In the genomic region with DNA sequence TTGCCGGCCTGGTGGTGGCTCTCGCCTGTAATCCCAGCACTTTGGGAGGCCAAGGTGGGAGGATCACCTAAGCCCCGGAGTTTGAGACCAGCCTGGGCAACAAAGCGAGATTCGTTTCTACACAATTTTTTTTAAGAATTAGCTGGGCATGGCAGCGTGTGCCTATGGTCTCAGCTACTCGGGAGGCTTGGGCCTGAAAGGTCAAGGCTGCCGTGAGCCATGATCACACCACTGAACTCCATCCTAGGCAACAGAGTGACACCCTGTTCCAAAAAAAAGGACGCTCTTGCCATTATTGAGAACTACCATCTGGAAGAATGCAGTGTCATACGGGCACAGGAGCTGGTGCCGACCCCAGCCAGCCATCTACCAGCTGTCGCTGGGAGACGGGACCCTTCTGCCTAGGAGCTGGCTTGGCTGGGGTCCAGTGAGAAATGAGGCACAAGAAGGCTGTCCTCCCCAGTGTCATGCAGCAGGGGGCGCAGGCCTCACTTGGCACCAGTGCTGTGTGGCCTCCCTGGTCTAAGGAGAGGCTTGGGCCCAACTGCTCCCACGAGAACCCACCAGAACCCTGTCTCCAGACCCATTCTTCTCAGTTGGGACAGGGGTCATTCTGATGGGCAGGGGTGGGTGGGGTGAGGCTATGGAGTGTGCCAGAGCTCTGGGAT, we compare ENCODE assay signal across 9 cellular contexts. TPM values are rescaled to one million over a fixed set of nuclear protein-coding genes. Genes with fewer than 3 reads are reported as not detected.
DNase-seq lines count a peak whose midpoint lies in the region; ATAC-seq and TF ChIP-seq lines count a peak whose summit lies in the region.
"Had no signal": no experiment of that assay in that cellular context is flagged by ENCODE, and none has a peak within 500 bp of the region (broad histone marks: within the 10 kb centered on the region; RNA-seq: fewer than 3 reads in every experiment).

No MANE protein-coding gene starts in this region.

- no peaks in the 10 kb centered on the region for H3F3A ChIP-seq in smooth muscle cell (ENCODE audit: low read depth)

- H3K27me3 Mint-ChIP-seq in CD8-positive, alpha-beta T cell (ENCODE audit: low read depth), result no peaks in the 10 kb centered on the region
- peaks cover 2% of the 10 kb centered on the region for H3K27me3 Mint-ChIP-seq in HFFc6 (ENCODE audit: insufficient read depth)
- no peaks in the 10 kb centered on the region for H3K27me3 Mint-ChIP-seq in activated naive CD8-positive, alpha-beta T cell treated with anti-CD3 and anti-CD28 coated beads, Interleukin-2, amount 10 ng/mL, durations not matched to agents 7 days and 5 days

- H3K4me3 ChIP-seq in CD8-positive, alpha-beta T cell (ENCODE audit: low read depth, low read length), result no peak overlapping the region
- H3K4me3 ChIP-seq in left ventricle myocardium inferior, result no peak overlapping the region
- H3K4me3 ChIP-seq in smooth muscle cell, result no peak overlapping the region

- H3K4me1 ChIP-seq in CD8-positive, alpha-beta T cell (ENCODE audit: insufficient read depth, low read length), result no peaks in the 10 kb centered on the region
- H3K4me1 ChIP-seq in left ventricle myocardium inferior (no peaks in the 10 kb centered on the region), smooth muscle cell (ENCODE audit: low read depth) (no peaks in the 10 kb centered on the region)

- CTCF ChIA-PET in CD8-positive, alpha-beta T cell (lab: Charles Lee), result interaction anchor here (0.6 to 2.7 kb wide), 10 partner anchors 9 to 71 kb away, joined by 3 to 23 read pairs (median 3); no protein-coding TSS in a partner anchor

- no peaks in the 10 kb centered on the region for H3K4me1 Mint-ChIP-seq in CD8-positive, alpha-beta T cell (ENCODE audit: low read depth)
- H3K4me1 Mint-ChIP-seq in HFFc6 (ENCODE audit: low read depth), result no peaks in the 10 kb centered on the region
- H3K4me1 Mint-ChIP-seq in activated naive CD8-positive, alpha-beta T cell treated with anti-CD3 and anti-CD28 coated beads, Interleukin-2, amount 10 ng/mL, durations not matched to agents 7 days and 5 days, result peaks cover 9% of the 10 kb centered on the region

- no peak overlapping the region for H3K4me3 Mint-ChIP-seq in CD8-positive, alpha-beta T cell
- H3K4me3 Mint-ChIP-seq in HFFc6, result no peak overlapping the region
- H3K4me3 Mint-ChIP-seq in activated naive CD8-positive, alpha-beta T cell treated with anti-CD3 and anti-CD28 coated beads, Interleukin-2, amount 10 ng/mL, durations not matched to agents 7 days and 5 days, result no peak overlapping the region

- peaks cover 81% of the 10 kb centered on the region for H3K36me3 Mint-ChIP-seq in CD8-positive, alpha-beta T cell
- H3K36me3 Mint-ChIP-seq in HFFc6 (ENCODE audit: low read depth), result peaks cover 5% of the 10 kb centered on the region; the same call in 1 of the 2 replicates
- H3K36me3 Mint-ChIP-seq in activated naive CD8-positive, alpha-beta T cell treated with anti-CD3 and anti-CD28 coated beads, Interleukin-2, amount 10 ng/mL, durations not matched to agents 7 days and 5 days, result peaks cover 3% of the 10 kb centered on the region

- no peaks in the 10 kb centered on the region for H3K27me3 ChIP-seq in CD8-positive, alpha-beta T cell (ENCODE audit: insufficient read depth, low read length)
- no peaks in the 10 kb centered on the region for H3K27me3 ChIP-seq in left ventricle myocardium inferior (ENCODE audit: low read depth)
- H3K27me3 ChIP-seq in smooth muscle cell (ENCODE audit: low read depth), result no peaks in the 10 kb centered on the region

- POLR2A ChIA-PET in CD8-positive, alpha-beta T cell (lab: Charles Lee), result no interaction called here
- POLR2A ChIA-PET in activated naive CD8-positive, alpha-beta T cell treated with anti-CD3 and anti-CD28 coated beads, Interleukin-2, amount 10 ng/mL, durations not matched to agents 7 days and 5 days (lab: Charles Lee), result no interaction called here

- H3K36me3 ChIP-seq in CD8-positive, alpha-beta T cell (ENCODE audit: insufficient read depth, low read length), result peaks cover 21% of the 10 kb centered on the region
- peaks cover 97% of the 10 kb centered on the region for H3K36me3 ChIP-seq in left ventricle myocardium inferior
- no peaks in the 10 kb centered on the region for H3K36me3 ChIP-seq in smooth muscle cell (ENCODE audit: low read depth)

- H3K27ac Mint-ChIP-seq in CD8-positive, alpha-beta T cell, result peak overlapping the region; percentile 33
- H3K27ac Mint-ChIP-seq in HFFc6, result no peak overlapping the region
- no peak overlapping the region for H3K27ac Mint-ChIP-seq in activated naive CD8-positive, alpha-beta T cell treated with anti-CD3 and anti-CD28 coated beads, Interleukin-2, amount 10 ng/mL, durations not matched to agents 7 days and 5 days

- peak; percentile 34 to 74 (median 64) for DNase-seq in CD8-positive, alpha-beta T cell
- DNase-seq in HFFc6 (peak; percentile 52), left ventricle myocardium inferior (peak; percentile 40), smooth muscle cell (lab: John Stamatoyannopoulos, UW; ENCODE audit: unreplicated experiment) (no peak)
- DNase-seq in activated naive CD8-positive, alpha-beta T cell treated with anti-CD3 and anti-CD28 coated beads, Interleukin-2, amount 10 ng/mL, durations not matched to agents 7 days and 5 days, result peak; percentile 71

- peak; percentile 37 for TF ChIP-seq CTCF in CD8-positive, alpha-beta T cell (IDR thresholded peaks at IDR 0.05)
- TF ChIP-seq CTCF in HFFc6 (IDR thresholded peaks at IDR 0.05), result peak; percentile 81
- peak; percentile 59 for TF ChIP-seq CTCF in left ventricle myocardium inferior (IDR thresholded peaks at IDR 0.05; ENCODE audit: borderline replicate concordance)
- peak; percentile 51 for TF ChIP-seq CTCF in smooth muscle cell (IDR thresholded peaks at IDR 0.05; ENCODE audit: borderline replicate concordance, insufficient read depth, poor library complexity, severe bottlenecking)

- H3K79me2 ChIP-seq in smooth muscle cell (ENCODE audit: low read depth), result no peaks in the 10 kb centered on the region

- H3K27ac ChIP-seq in CD8-positive, alpha-beta T cell (ENCODE audit: low read depth, low read length), result no peak overlapping the region
- no peak overlapping the region for H3K27ac ChIP-seq in left ventricle myocardium inferior (replicated peaks)
- H3K27ac ChIP-seq in smooth muscle cell (ENCODE audit: low read depth), result no peak overlapping the region

- no peak overlapping the region for H3K9ac ChIP-seq in smooth muscle cell (ENCODE audit: low read depth)

- no peak overlapping the region for H2AFZ ChIP-seq in smooth muscle cell (ENCODE audit: low read depth)

- H4K20me1 ChIP-seq in smooth muscle cell (ENCODE audit: low read depth), result no peaks in the 10 kb centered on the region

- 89% methylated on average over 15 of the region's 15 CpGs for WGBS in smooth muscle cell (ENCODE audit: low lambda C conversion rate)

- intact Hi-C loops in CD8-positive, alpha-beta T cell (cut with DNase I, micrococcal nuclease), result loop anchor here (1.0 kb wide), 1 partner anchor 70 kb away; no protein-coding TSS in a partner anchor
- intact Hi-C loops in left ventricle myocardium inferior (cut with micrococcal nuclease), result no loop called here

- ATAC-seq in CD8-positive, alpha-beta T cell, result peak; percentile 91
- peak; percentile 77 for ATAC-seq in SK-N-SH treated with all-trans-retinoic acid at 6 μM for 48 hours
- peak; percentile 77 for ATAC-seq in activated naive CD8-positive, alpha-beta T cell treated with anti-CD3 and anti-CD28 coated beads, Interleukin-2, amount 10 ng/mL, durations not matched to agents 7 days and 5 days (ENCODE audit: low read depth)
- ATAC-seq in HG03442 (IDR thresholded peaks at IDR 0.05; ENCODE audit: unreplicated experiment), result no peak
- ATAC-seq in HG02763 (IDR thresholded peaks at IDR 0.05; ENCODE audit: unreplicated experiment), result no peak

- no peaks in the 10 kb centered on the region for H3K9me3 ChIP-seq in CD8-positive, alpha-beta T cell (ENCODE audit: low read length)
- H3K9me3 ChIP-seq in left ventricle myocardium inferior (replicated peaks) (no peaks in the 10 kb centered on the region), smooth muscle cell (replicated peaks; ENCODE audit: low read depth) (no peaks in the 10 kb centered on the region)

- no peak overlapping the region for H3K4me2 ChIP-seq in smooth muscle cell

- no peaks in the 10 kb centered on the region for H3K9me3 Mint-ChIP-seq in CD8-positive, alpha-beta T cell
- no peaks in the 10 kb centered on the region for H3K9me3 Mint-ChIP-seq in HFFc6
- no peaks in the 10 kb centered on the region for H3K9me3 Mint-ChIP-seq in activated naive CD8-positive, alpha-beta T cell treated with anti-CD3 and anti-CD28 coated beads, Interleukin-2, amount 10 ng/mL, durations not matched to agents 7 days and 5 days

RNA-seq across cellular contexts. Expression of a gene that starts 12.2 kb away (rescaled TPM):
- 100 to 1,000 TPM; 168 to 179 TPM for total RNA-seq in CD8-positive, alpha-beta T cell
- 10 to 100 TPM in 2 of 6 experiments, 1 to 10 TPM in 4; 6.1 to 10.8 (median 9.4) TPM for total RNA-seq in HFFc6 (2021; fragmentation: NEBNext Ultra II Directional; extraction: Animal tissue kit (Norgen Biotek cat#: 25700))
- 10 to 100 TPM; 20.8 to 24.2 TPM for total RNA-seq in activated naive CD8-positive, alpha-beta T cell treated with anti-CD3 and anti-CD28 coated beads, Interleukin-2, amount 10 ng/mL, durations not matched to agents 7 days and 5 days
- 4.0 TPM for total RNA-seq in left ventricle myocardium inferior
- total RNA-seq in smooth muscle cell, result 10.4 and 11.2 TPM in 2 replicates
- 27.1 and 31.3 TPM in 2 replicates for polyA plus RNA-seq in smooth muscle cell

RNA-seq across cellular contexts. Expression of a gene that starts 33.9 kb away (rescaled TPM):
- 100 to 1,000 TPM; 108 to 113 TPM for total RNA-seq in CD8-positive, alpha-beta T cell
- 100 to 1,000 TPM; 160 to 184 (median 172) TPM for total RNA-seq in HFFc6 (2021; fragmentation: NEBNext Ultra II Directional; extraction: Animal tissue kit (Norgen Biotek cat#: 25700))
- 10 to 100 TPM; 63.8 to 65.3 TPM for total RNA-seq in activated naive CD8-positive, alpha-beta T cell treated with anti-CD3 and anti-CD28 coated beads, Interleukin-2, amount 10 ng/mL, durations not matched to agents 7 days and 5 days
- 89.3 TPM for total RNA-seq in left ventricle myocardium inferior
- total RNA-seq in smooth muscle cell, result 30.7 and 41.9 TPM in 2 replicates
- 62.1 and 79.3 TPM in 2 replicates for polyA plus RNA-seq in smooth muscle cell

RNA-seq across cellular contexts. Expression of a gene that starts 43.2 kb away (rescaled TPM):
- total RNA-seq in CD8-positive, alpha-beta T cell, result not detected
- not detected for total RNA-seq in HFFc6 (2021; fragmentation: NEBNext Ultra II Directional; extraction: Animal tissue kit (Norgen Biotek cat#: 25700))
- total RNA-seq in activated naive CD8-positive, alpha-beta T cell treated with anti-CD3 and anti-CD28 coated beads, Interleukin-2, amount 10 ng/mL, durations not matched to agents 7 days and 5 days, result not detected
- not detected for total RNA-seq in left ventricle myocardium inferior
- 0.40 TPM in 1 of 2 replicates, not detected in the other for total RNA-seq in smooth muscle cell
- 0.29 and 0.61 TPM in 2 replicates for polyA plus RNA-seq in smooth muscle cell
- total RNA-seq: T-helper 2 cell treated with Interferon-gamma antibody and Interleukin-4, amounts not matched to agents 100 ng/mL and 5 ng/mL, for 36 hours had no signal

RNA-seq across cellular contexts. Expression of a gene that starts 47.0 kb away (rescaled TPM):
- total RNA-seq in CD8-positive, alpha-beta T cell, result not detected
- not detected for total RNA-seq in HFFc6 (2021; fragmentation: NEBNext Ultra II Directional; extraction: Animal tissue kit (Norgen Biotek cat#: 25700))
- not detected for total RNA-seq in activated naive CD8-positive, alpha-beta T cell treated with anti-CD3 and anti-CD28 coated beads, Interleukin-2, amount 10 ng/mL, durations not matched to agents 7 days and 5 days
- not detected for total RNA-seq in left ventricle myocardium inferior
- not detected in 2 replicates for total RNA-seq in smooth muscle cell
- not detected in 2 replicates for polyA plus RNA-seq in smooth muscle cell
- total RNA-seq: T-helper 2 cell treated with Interferon-gamma antibody and Interleukin-4, amounts not matched to agents 100 ng/mL and 5 ng/mL, for 36 hours had no signal

RNA-seq across cellular contexts. Expression of a gene that starts 49.8 kb away (rescaled TPM):
- total RNA-seq in CD8-positive, alpha-beta T cell, result 100 to 1,000 TPM; 144 to 153 TPM
- total RNA-seq in HFFc6 (2021; fragmentation: NEBNext Ultra II Directional; extraction: Animal tissue kit (Norgen Biotek cat#: 25700)), result 10 to 100 TPM; 29.9 to 42.9 (median 37.3) TPM
- 100 to 1,000 TPM; 128 to 129 TPM for total RNA-seq in activated naive CD8-positive, alpha-beta T cell treated with anti-CD3 and anti-CD28 coated beads, Interleukin-2, amount 10 ng/mL, durations not matched to agents 7 days and 5 days
- total RNA-seq in left ventricle myocardium inferior, result 31.3 TPM
- 34.6 and 54.0 TPM in 2 replicates for total RNA-seq in smooth muscle cell
- polyA plus RNA-seq in smooth muscle cell, result 24.3 and 34.3 TPM in 2 replicates

Comparison
In these comparisons a context has a peak if more than half of its experiments do, and no peak if none do; other contexts are left out.
1. ATAC-seq: peak in CD8-positive, alpha-beta T cell (single experiment), SK-N-SH treated with all-trans-retinoic acid at 6 μM for 48 hours (single experiment) and activated naive CD8-positive, alpha-beta T cell treated with anti-CD3 and anti-CD28 coated beads, Interleukin-2, amount 10 ng/mL, durations not matched to agents 7 days and 5 days (single experiment); none in HG03442 (single experiment) and HG02763 (single experiment).
2. RNA of a gene that starts 12.2 kb away (total RNA-seq): 168 to 179 TPM in CD8-positive, alpha-beta T cell; 20.8 to 24.2 TPM in activated naive CD8-positive, alpha-beta T cell treated with anti-CD3 and anti-CD28 coated beads, Interleukin-2, amount 10 ng/mL, durations not matched to agents 7 days and 5 days, 10.4 to 11.2 TPM in smooth muscle cell, 6.1 to 10.8 TPM in HFFc6 and 4.0 TPM in left ventricle myocardium inferior (single experiment); every median in the first group is over 4 times any median in the second.
3. Peak in every context shown above with its lines, with median percentiles within 50 percentile points of each other: CTCF ChIP-seq.